Comparison of ENCODE assay signal across 9 cellular contexts in the genomic region with DNA sequence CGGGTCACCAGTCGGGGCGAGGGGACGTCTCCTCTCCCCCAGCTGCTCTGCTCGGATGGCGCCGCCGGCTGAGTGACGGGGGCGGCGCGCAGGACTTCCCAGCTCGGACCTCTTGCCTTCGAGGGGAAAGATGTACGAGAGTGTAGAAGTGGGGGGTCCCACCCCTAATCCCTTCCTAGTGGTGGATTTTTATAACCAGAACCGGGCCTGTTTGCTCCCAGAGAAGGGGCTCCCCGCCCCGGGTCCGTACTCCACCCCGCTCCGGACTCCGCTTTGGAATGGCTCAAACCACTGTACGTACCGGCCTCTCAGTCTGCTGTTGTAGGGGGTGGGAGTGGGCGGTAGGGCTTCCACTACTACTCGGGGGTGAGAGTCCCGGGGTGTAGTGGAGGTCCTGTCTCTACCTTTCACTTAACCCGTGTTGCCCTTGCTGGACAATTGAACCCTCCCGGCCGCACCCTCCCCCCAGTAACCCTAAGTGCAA. TPM values are rescaled to one million over a fixed set of nuclear protein-coding genes. Genes with fewer than 3 reads are reported as not detected.
DNase-seq lines count a peak whose midpoint lies in the region; ATAC-seq and TF ChIP-seq lines count a peak whose summit lies in the region.
"Had no signal": no experiment of that assay in that cellular context is flagged by ENCODE, and none has a peak within 500 bp of the region (broad histone marks: within the 10 kb centered on the region; RNA-seq: fewer than 3 reads in every experiment).

No MANE protein-coding gene starts in this region.

- H3K9ac ChIP-seq in trophoblast cell (ENCODE audit: low read length): peak overlapping the region; percentile 68

- H2BK12ac ChIP-seq in trophoblast cell (ENCODE audit: low read length): peak overlapping the region; percentile 50

- H3K14ac ChIP-seq in trophoblast cell (ENCODE audit: low read length): peak overlapping the region; percentile 60

- intact Hi-C loops in Caco-2 (cut with micrococcal nuclease; ENCODE audit: unreplicated experiment): no loop called here
- intact Hi-C loops in heart left ventricle (cut with DNase I): loop anchor here in 1 of 10 donors (1.0 kb wide), 1 partner anchor 25 kb away; no protein-coding TSS in a partner anchor

- H3K9me3 Mint-ChIP-seq in Caco-2 (ENCODE audit: unreplicated experiment): no peaks in the 10 kb centered on the region
- no peaks in the 10 kb centered on the region for H3K9me3 Mint-ChIP-seq in activated CD4-positive, alpha-beta memory T cell treated with anti-CD3 and anti-CD28 coated beads, Interleukin-2, amount 10 ng/mL, durations not matched to agents 7 days and 5 days

- no peak overlapping the region for H3K23ac ChIP-seq in trophoblast cell (ENCODE audit: low read length)

- peaks cover 30% of the 10 kb centered on the region for H3K79me1 ChIP-seq in trophoblast cell (ENCODE audit: low read length)

- peak overlapping the region; percentile 71 for H3K4ac ChIP-seq in trophoblast cell (ENCODE audit: low read depth, low read length)

- no peak overlapping the region for H4K12ac ChIP-seq in trophoblast cell (ENCODE audit: low read depth, low read length)

- H2BK5ac ChIP-seq in trophoblast cell (ENCODE audit: low read depth, low read length, poor library complexity): peak overlapping the region; percentile 42

- H3K4me3 ChIP-seq in Caco-2 (ENCODE audit: low read depth, low read length) (peak overlapping the region; percentile 80), heart left ventricle (peak overlapping the region; percentile 62 to 98 (median 82)), trophoblast cell (ENCODE audit: low read depth, low read length) (peak overlapping the region; percentile 83)

- TF ChIP-seq CTCF in Caco-2 (IDR thresholded peaks at IDR 0.05; ENCODE audit: insufficient read depth in 1 of 2, low read depth in 1 of 2, low read length in 1 of 2, severe bottlenecking in 1 of 2, unreplicated experiment in 1 of 2): no peak
- no peak for TF ChIP-seq CTCF in heart left ventricle (IDR thresholded peaks at IDR 0.05)
- no peak for TF ChIP-seq CTCF in GM13976 (IDR thresholded peaks at IDR 0.05; ENCODE audit: borderline replicate concordance, control extremely low read depth, extremely low read depth, insufficient read depth, missing control alignments)

- H3K36me3 ChIP-seq in Caco-2 (ENCODE audit: control insufficient read depth, insufficient read depth, low read length) (no peaks in the 10 kb centered on the region), heart left ventricle (peaks cover 0 to 10% (median 0%) of the 10 kb centered on the region in 9 donors), trophoblast cell (ENCODE audit: control insufficient read depth in 1 of 2, insufficient read depth in 2 of 2, low read length in 2 of 2) (no peaks in the 10 kb centered on the region)

- peak overlapping the region; percentile 23 for H2AFZ ChIP-seq in trophoblast cell (ENCODE audit: insufficient read depth, low read length, poor library complexity)

- in situ Hi-C loops in GM13976 (cut with MboI; ENCODE audit: low sequenced_read_pairs, unreplicated experiment): no loop called here

- peak overlapping the region; percentile 51 for H2AK5ac ChIP-seq in trophoblast cell (ENCODE audit: low read length)

- peaks cover 37% of the 10 kb centered on the region for H3K4me1 Mint-ChIP-seq in Caco-2 (ENCODE audit: low read depth, unreplicated experiment)
- peaks cover 88% of the 10 kb centered on the region for H3K4me1 Mint-ChIP-seq in activated CD4-positive, alpha-beta memory T cell treated with anti-CD3 and anti-CD28 coated beads, Interleukin-2, amount 10 ng/mL, durations not matched to agents 7 days and 5 days

- peak overlapping the region; percentile 89 for H3K4me3 Mint-ChIP-seq in Caco-2 (ENCODE audit: unreplicated experiment)
- H3K4me3 Mint-ChIP-seq in activated CD4-positive, alpha-beta memory T cell treated with anti-CD3 and anti-CD28 coated beads, Interleukin-2, amount 10 ng/mL, durations not matched to agents 7 days and 5 days: peak overlapping the region; percentile 59

- CTCF ChIA-PET in Caco-2 (lab: Charles Lee): interaction anchor here (0.7 to 2.4 kb wide), 5 partner anchors 13 to 75 kb away, joined by 3 to 13 read pairs (median 4); partner anchors contain the start of gene TOP2A
- CTCF ChIA-PET in activated CD4-positive, alpha-beta memory T cell treated with anti-CD3 and anti-CD28 coated beads, Interleukin-2, amount 10 ng/mL, durations not matched to agents 7 days and 5 days (lab: Charles Lee): no interaction called here

- H3K27me3 ChIP-seq in Caco-2 (replicated peaks; ENCODE audit: control insufficient read depth, insufficient read depth, low read length) (no peaks in the 10 kb centered on the region), heart left ventricle (no peaks in the 10 kb centered on the region), trophoblast cell (ENCODE audit: insufficient read depth, low read length) (no peaks in the 10 kb centered on the region)

- H3K4me1 ChIP-seq in Caco-2 (peaks cover 43% of the 10 kb centered on the region), heart left ventricle (peaks cover 16 to 88% (median 63%) of the 10 kb centered on the region in 12 donors), trophoblast cell (ENCODE audit: control insufficient read depth in 1 of 2, insufficient read depth in 2 of 2, low read length in 2 of 2) (peaks cover 32 to 41% of the 10 kb centered on the region in 2 experiments)

- H3K4me2 ChIP-seq in trophoblast cell (ENCODE audit: low read length): peak overlapping the region; percentile 89

- peak overlapping the region; percentile 78 for H4K91ac ChIP-seq in trophoblast cell (ENCODE audit: low read depth, low read length)

- no peak for TF ChIP-seq POLR2A in heart left ventricle (IDR thresholded peaks at IDR 0.05)

- H3K18ac ChIP-seq in trophoblast cell (ENCODE audit: low read length): peak overlapping the region; percentile 63

- no peak for DNase-seq in Caco-2
- DNase-seq in activated CD4-positive, alpha-beta memory T cell treated with anti-CD3 and anti-CD28 coated beads, Interleukin-2, amount 10 ng/mL, durations not matched to agents 7 days and 5 days: no peak
- DNase-seq in heart left ventricle: no peak
- DNase-seq in trophoblast cell: peak in 1 of 2 donors; percentile 33
- DNase-seq in GM13976 (ENCODE audit: low spot score): no peak
- no peak for DNase-seq in globus pallidus (ENCODE audit: low spot score)

- H3K9me3 ChIP-seq in Caco-2 (no peaks in the 10 kb centered on the region), heart left ventricle (no peaks in the 10 kb centered on the region), trophoblast cell (ENCODE audit: insufficient read depth, low read depth, low read length) (no peaks in the 10 kb centered on the region)

- H3K36me3 Mint-ChIP-seq in Caco-2 (ENCODE audit: insufficient read depth, unreplicated experiment): peaks cover 41% of the 10 kb centered on the region
- peaks cover 52% of the 10 kb centered on the region for H3K36me3 Mint-ChIP-seq in activated CD4-positive, alpha-beta memory T cell treated with anti-CD3 and anti-CD28 coated beads, Interleukin-2, amount 10 ng/mL, durations not matched to agents 7 days and 5 days (ENCODE audit: low read depth)

- WGBS in heart left ventricle, 4 donors: 25 to 39% (median 34%) methylated on average over 15 to 30 of the region's 30 CpGs
- no CpG with 5 or more reads among the region's 30 CpGs for WGBS in trophoblast cell (ENCODE audit: extremely low coverage, insufficient coverage, insufficient read length)

- BruUV-seq in Caco-2 (replicated peaks; lab: Mats Ljungman, UMichigan): no TSS peak

- no peak for ATAC-seq in heart left ventricle
- ATAC-seq in GM21381 (IDR thresholded peaks at IDR 0.05; ENCODE audit: unreplicated experiment): no peak
- no peak for ATAC-seq in HG03095 (IDR thresholded peaks at IDR 0.05; ENCODE audit: unreplicated experiment)

- peak overlapping the region; percentile 15 for H2BK120ac ChIP-seq in trophoblast cell (ENCODE audit: insufficient read depth, low read length, poor library complexity)

- H3K27ac Mint-ChIP-seq in Caco-2 (ENCODE audit: unreplicated experiment): peak overlapping the region; percentile 50
- peak overlapping the region; percentile 36 for H3K27ac Mint-ChIP-seq in activated CD4-positive, alpha-beta memory T cell treated with anti-CD3 and anti-CD28 coated beads, Interleukin-2, amount 10 ng/mL, durations not matched to agents 7 days and 5 days

- peak overlapping the region; percentile 88 to 99 (median 96) for H3K27ac ChIP-seq in heart left ventricle
- H3K27ac ChIP-seq in trophoblast cell (ENCODE audit: low read depth, low read length): no peak overlapping the region

- peak overlapping the region; percentile 43 for H4K8ac ChIP-seq in trophoblast cell (ENCODE audit: low read depth, low read length)

- POLR2A ChIA-PET in Caco-2 (lab: Charles Lee): no interaction called here
- POLR2A ChIA-PET in activated CD4-positive, alpha-beta memory T cell treated with anti-CD3 and anti-CD28 coated beads, Interleukin-2, amount 10 ng/mL, durations not matched to agents 7 days and 5 days (lab: Charles Lee): no interaction called here

- H3K79me2 ChIP-seq in trophoblast cell (ENCODE audit: control insufficient read depth, insufficient read depth, low read length, poor library complexity): peaks cover 10% of the 10 kb centered on the region

- H3K27me3 Mint-ChIP-seq in Caco-2 (ENCODE audit: insufficient read depth, unreplicated experiment): no peaks in the 10 kb centered on the region
- H3K27me3 Mint-ChIP-seq in activated CD4-positive, alpha-beta memory T cell treated with anti-CD3 and anti-CD28 coated beads, Interleukin-2, amount 10 ng/mL, durations not matched to agents 7 days and 5 days: no peaks in the 10 kb centered on the region

RNA-seq across cellular contexts. Expression of gene GJD3, which starts 21.9 kb away (rescaled TPM):
- not detected in 2 replicates for total RNA-seq in Caco-2 (2022)
- not detected for total RNA-seq in activated CD4-positive, alpha-beta memory T cell treated with anti-CD3 and anti-CD28 coated beads, Interleukin-2, amount 10 ng/mL, durations not matched to agents 7 days and 5 days
- total RNA-seq in heart left ventricle: 1 to 10 TPM; 1.2 to 8.7 (median 2.2) TPM
- under 1 TPM; 0.30 to 0.35 TPM for polyA plus RNA-seq in heart left ventricle
- 1.4 and 2.0 TPM in 2 replicates for polyA plus RNA-seq in trophoblast cell (2013)
- total RNA-seq: LHCN-M2 had no signal

RNA-seq across cellular contexts. Expression of gene RARA, which starts 33.6 kb away (rescaled TPM):
- 26.6 and 27.6 TPM in 2 replicates for total RNA-seq in Caco-2 (2022)
- total RNA-seq in activated CD4-positive, alpha-beta memory T cell treated with anti-CD3 and anti-CD28 coated beads, Interleukin-2, amount 10 ng/mL, durations not matched to agents 7 days and 5 days: 10 to 100 TPM; 65.2 to 65.5 TPM
- total RNA-seq in heart left ventricle: 10 to 100 TPM; 14.1 to 41.4 (median 19.4) TPM
- 10 to 100 TPM; 15.5 to 22.0 TPM for polyA plus RNA-seq in heart left ventricle
- 15.0 and 15.5 TPM in 2 replicates for polyA plus RNA-seq in trophoblast cell (2013)

RNA-seq across cellular contexts. Expression of gene CDC6, which starts 54.9 kb away (rescaled TPM):
- total RNA-seq in Caco-2 (2022) (86.1 and 96.4 TPM in 2 replicates), heart left ventricle (1 to 10 TPM in 2 of 9 donors, under 1 TPM in 7; 0.07 to 9.8 (median 0.69) TPM)
- total RNA-seq in activated CD4-positive, alpha-beta memory T cell treated with anti-CD3 and anti-CD28 coated beads, Interleukin-2, amount 10 ng/mL, durations not matched to agents 7 days and 5 days: 10 to 100 TPM; 67.5 to 69.9 TPM
- polyA plus RNA-seq in heart left ventricle: 1 to 10 TPM in 1 of 2 donors, under 1 TPM in 1; 0.34 to 2.8 TPM
- 90.5 and 96.3 TPM in 2 replicates for polyA plus RNA-seq in trophoblast cell (2013)
